ENCODE assay signal across 28 cellular contexts in the genomic region with DNA sequence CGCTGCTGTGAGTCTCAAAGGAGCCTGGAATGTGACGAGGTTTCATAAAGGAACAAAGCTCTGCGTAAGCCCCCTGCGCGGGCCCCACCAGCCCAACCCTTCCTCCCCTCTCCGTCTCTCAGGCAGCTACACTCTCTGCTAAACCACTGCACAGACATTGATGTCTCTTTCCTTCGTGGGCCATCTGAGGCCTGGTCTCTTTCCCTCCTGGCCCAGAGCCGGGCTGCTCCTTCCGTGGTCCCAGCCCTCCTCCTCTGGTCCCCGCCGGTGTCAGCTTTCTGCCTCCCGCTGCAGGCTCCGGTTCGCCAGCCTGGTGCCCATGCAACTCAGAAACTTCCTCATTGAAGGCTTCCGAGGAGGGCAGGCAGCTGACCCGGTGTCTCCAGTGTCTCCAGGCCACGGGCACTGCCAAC. TPM values are rescaled to one million over a fixed set of nuclear protein-coding genes. Genes with fewer than 3 reads are reported as not detected.
A peak's percentile ranks its signal among the peaks of the same experiment; 100 is the strongest.
DNase-seq lines count a peak whose midpoint lies in the region; ATAC-seq and TF ChIP-seq lines count a peak whose summit lies in the region.
"Had no signal": no experiment of that assay in that cellular context is flagged by ENCODE, and none has a peak within 500 bp of the region (broad histone marks: within the 10 kb centered on the region; RNA-seq: fewer than 3 reads in every experiment).

No MANE protein-coding gene starts in this region.

- peaks cover 15% of the 10 kb centered on the region for H3K36me3 ChIP-seq in neutrophil
- H3K36me3 ChIP-seq: cardiac muscle cell, colonic mucosa, MG63, pancreas had no signal

- no peak overlapping the region for H3K4me3 ChIP-seq in neutrophil (ENCODE audit: low read depth in 1 of 2, low read length in 1 of 2)
- H3K4me3 ChIP-seq: cardiac muscle cell, colonic mucosa, esophagus muscularis mucosa, MG63, pancreas had no signal

- peak overlapping the region; percentile 8 for H3K27ac ChIP-seq in neutrophil
- no peak overlapping the region for H3K27ac ChIP-seq in foreskin keratinocyte
- H3K27ac ChIP-seq: cardiac muscle cell, colonic mucosa, esophagus muscularis mucosa, pancreas had no signal

- DNase-seq in NCI-H2196 (lab: John Stamatoyannopoulos, UW; ENCODE audit: unreplicated experiment) (peak; percentile 23), NCI-H2196 treated with DMSO at 0.1 percent for 48 hours (lab: John Stamatoyannopoulos, UW; ENCODE audit: unreplicated experiment) (no peak), left kidney (ENCODE audit: low read depth, low spot score) (peak; percentile 81), foreskin keratinocyte (no peak), NCI-H1694 (lab: John Stamatoyannopoulos, UW) (no peak)
- DNase-seq: activated CD4-positive, alpha-beta T cell treated with anti-CD3 and anti-CD28 coated beads for 4 hours; activated T-cell treated with anti-CD3 and anti-CD28 coated beads for 4 hours; CD4-positive, alpha-beta memory T cell; colonic mucosa; foreskin melanocyte; GOT3; KBM-7; left colon; MG63; NCI-H1417 treated with DMSO at 0.1 percent for 48 hours; NCI-H2107; NCI-H510A treated with DMSO at 0.1 percent for 48 hours; pancreas; SHP77; stimulated activated CD4-positive, alpha-beta T cell treated with anti-CD3 and anti-CD28 coated beads, Interleukin-12 subunit alpha, Interleukin-12 subunit beta, amount 100 ng/mL, for 4 hours; stimulated activated CD4-positive, alpha-beta T cell treated with anti-CD3 and anti-CD28 coated beads, Interleukin-4, amount 100 ng/mL, for 1 hour had no signal

- peaks cover 6% of the 10 kb centered on the region for H3K27me3 ChIP-seq in neutrophil
- H3K27me3 ChIP-seq in foreskin keratinocyte = peaks cover 2% of the 10 kb centered on the region
- H3K27me3 ChIP-seq: cardiac muscle cell, colonic mucosa, esophagus muscularis mucosa, MG63, pancreas had no signal

- ATAC-seq in foreskin keratinocyte = no peak
- no peak for ATAC-seq in HG02571 (IDR thresholded peaks at IDR 0.05; ENCODE audit: unreplicated experiment)
- ATAC-seq in HG03039 (IDR thresholded peaks at IDR 0.05; ENCODE audit: unreplicated experiment) = no peak
- ATAC-seq: activated naive CD4-positive, alpha-beta T cell treated with anti-CD3 and anti-CD28 coated beads, Interleukin-2, amount 50 U/mL, for 72 hours; left colon; pancreas; right cardiac atrium had no signal

- TF ChIP-seq CTCF in neutrophil (IDR thresholded peaks at IDR 0.05) (no peak), foreskin keratinocyte (conservative IDR thresholded peaks at IDR 0.05) (no peak)

- H3K4me1 ChIP-seq in neutrophil (ENCODE audit: control insufficient read depth in 1 of 2, insufficient read depth in 1 of 2, low read depth in 1 of 2, low read length in 1 of 2) (no peaks in the 10 kb centered on the region), foreskin keratinocyte (no peaks in the 10 kb centered on the region)
- H3K4me1 ChIP-seq: colonic mucosa had no signal

- no peaks in the 10 kb centered on the region for H3K9me3 ChIP-seq in neutrophil
- H3K9me3 ChIP-seq: colonic mucosa, esophagus muscularis mucosa, MG63, pancreas had no signal

RNA-seq across cellular contexts. Expression of a gene that starts 7.4 kb away (rescaled TPM):
- 0.10 TPM in 1 of 2 replicates, not detected in the other for total RNA-seq in foreskin keratinocyte
- 0.02 and 0.03 TPM in 2 replicates for polyA plus RNA-seq in foreskin keratinocyte

RNA-seq across cellular contexts. Expression of a gene that starts 9.5 kb away (rescaled TPM):
- 2.0 and 3.1 TPM in 2 replicates for total RNA-seq in foreskin keratinocyte
- polyA plus RNA-seq in foreskin keratinocyte = 1.9 and 2.3 TPM in 2 replicates

RNA-seq across cellular contexts. Expression of a gene that starts 11.5 kb away (rescaled TPM):
- total RNA-seq in foreskin keratinocyte = 5.1 and 5.5 TPM in 2 replicates
- 6.7 and 7.5 TPM in 2 replicates for polyA plus RNA-seq in foreskin keratinocyte

RNA-seq across cellular contexts. Expression of a gene that starts 46.5 kb away (rescaled TPM):
- 188 and 214 TPM in 2 replicates for total RNA-seq in foreskin keratinocyte
- polyA plus RNA-seq in foreskin keratinocyte = 213 and 239 TPM in 2 replicates

Comparison
In these comparisons a context has a peak if more than half of its experiments do, and no peak if none do; other contexts are left out.
1. DNase-seq: peak in NCI-H2196 (single experiment) and left kidney (single experiment); none in NCI-H2196 treated with DMSO at 0.1 percent for 48 hours (single experiment), foreskin keratinocyte (0 of 2) and NCI-H1694 (single experiment).